In the genomic region with DNA sequence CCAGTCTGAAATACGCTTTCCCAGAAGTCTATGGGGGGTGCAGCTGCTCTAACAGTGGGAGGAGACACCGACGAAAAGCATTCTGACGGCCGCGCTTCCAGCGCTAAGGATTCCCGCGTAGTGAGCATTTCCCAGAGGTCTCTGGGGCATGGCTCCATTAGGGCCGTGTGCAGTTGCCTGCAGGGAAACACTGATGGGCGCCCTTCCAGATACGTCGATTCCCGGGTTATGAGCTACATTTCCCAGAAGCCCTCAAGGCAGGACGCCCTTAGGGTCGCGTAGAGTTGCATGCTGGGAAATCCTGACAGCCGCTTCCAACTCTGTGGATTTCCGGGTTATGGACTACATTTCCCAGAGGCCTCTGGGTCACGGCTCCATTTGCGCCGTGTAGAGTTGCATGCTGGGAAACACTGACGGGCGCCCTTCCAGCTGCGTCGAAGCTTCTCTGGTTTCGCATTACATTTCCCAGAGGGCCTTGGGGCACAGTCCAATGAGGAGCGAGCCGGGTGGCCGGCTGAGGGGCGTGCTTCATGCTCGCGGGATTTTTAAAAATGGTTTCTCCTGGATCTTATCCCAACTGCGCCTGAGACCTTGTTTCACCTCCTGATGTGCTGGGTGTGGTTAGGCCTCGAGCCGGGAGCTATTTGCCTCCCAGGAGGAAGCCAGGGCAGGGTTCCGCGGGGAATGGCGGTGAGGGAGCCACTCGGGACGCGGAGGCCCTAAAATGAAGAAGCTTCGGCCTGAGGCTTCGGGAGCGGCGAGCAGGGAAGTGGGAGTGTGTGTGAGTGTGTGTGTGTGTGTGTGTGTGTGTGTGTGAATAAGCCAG, we compare ENCODE assay signal across 9 cellular contexts. TPM values are rescaled to one million over a fixed set of nuclear protein-coding genes. Genes with fewer than 3 reads are reported as not detected.
DNase-seq lines count a peak whose midpoint lies in the region; ATAC-seq and TF ChIP-seq lines count a peak whose summit lies in the region.
"Had no signal": no experiment of that assay in that cellular context is flagged by ENCODE, and none has a peak within 500 bp of the region (broad histone marks: within the 10 kb centered on the region; RNA-seq: fewer than 3 reads in every experiment).

No MANE protein-coding gene starts in this region.

- peaks cover 35% of the 10 kb centered on the region for H3K36me3 Mint-ChIP-seq in activated CD4-positive, alpha-beta T cell treated with anti-CD3 and anti-CD28 coated beads, Interleukin-2, amount 10 ng/mL, durations not matched to agents 24 days and 14 days (ENCODE audit: low read depth)

- POLR2A ChIA-PET in AG04449 (lab: Yijun Ruan, JAX) = interaction anchor here (0.7 to 1.0 kb wide), 2 partner anchors 16 to 47 kb away, joined by 4 read pairs; no protein-coding TSS in a partner anchor

- peak overlapping the region; percentile 100 for H3K4me3 Mint-ChIP-seq in activated CD4-positive, alpha-beta T cell treated with anti-CD3 and anti-CD28 coated beads, Interleukin-2, amount 10 ng/mL, durations not matched to agents 24 days and 14 days

- intact Hi-C loops in activated CD4-positive, alpha-beta T cell treated with anti-CD3 and anti-CD28 coated beads, Interleukin-2, amount 10 ng/mL, durations not matched to agents 24 days and 14 days (cut with micrococcal nuclease) = loop anchor here (1.0 to 5.0 kb wide), 8 partner anchors 17 to 993 kb away; a partner anchor contains a TSS

- peak overlapping the region; percentile 89 for H3K4me3 ChIP-seq in AG04449 (ENCODE audit: low read depth, low read length)
- peak overlapping the region; percentile 63 for H3K4me3 ChIP-seq in coronary artery

- ATAC-seq in GM18868 (IDR thresholded peaks at IDR 0.05; ENCODE audit: unreplicated experiment) = peak; percentile 98
- peak; percentile 98 for ATAC-seq in HG03108 (IDR thresholded peaks at IDR 0.05; ENCODE audit: unreplicated experiment)
- ATAC-seq: HCT116 had no signal

- no peak for TF ChIP-seq CTCF in AG04449 (IDR thresholded peaks at IDR 0.05; ENCODE audit: insufficient read depth, low read length, missing control alignments)
- no peak for TF ChIP-seq CTCF in coronary artery (IDR thresholded peaks at IDR 0.05)

- peak; percentile 93 for DNase-seq in AG04449 (ENCODE audit: low read depth, low spot score)
- DNase-seq in NCI-H226 = peak; percentile 83
- DNase-seq in activated CD4-positive, alpha-beta T cell treated with anti-CD3 and anti-CD28 coated beads, Interleukin-2, amount 10 ng/mL, durations not matched to agents 24 days and 14 days = peak; percentile 95
- DNase-seq in coronary artery (ENCODE audit: low spot score) = peak; percentile 98
- peak; percentile 100 for DNase-seq in left kidney (ENCODE audit: low read depth, low spot score)
- DNase-seq in stimulated activated CD4-positive, alpha-beta T cell treated with anti-CD3 and anti-CD28 coated beads, Interleukin-1b, Interleukin-23, amount 100 ng/mL, for 48 hours = peak; percentile 89

- no peaks in the 10 kb centered on the region for H3K27me3 Mint-ChIP-seq in activated CD4-positive, alpha-beta T cell treated with anti-CD3 and anti-CD28 coated beads, Interleukin-2, amount 10 ng/mL, durations not matched to agents 24 days and 14 days

- H3K4me1 Mint-ChIP-seq in activated CD4-positive, alpha-beta T cell treated with anti-CD3 and anti-CD28 coated beads, Interleukin-2, amount 10 ng/mL, durations not matched to agents 24 days and 14 days = peaks cover 14% of the 10 kb centered on the region

- peaks cover 26% of the 10 kb centered on the region for H3K9me3 Mint-ChIP-seq in activated CD4-positive, alpha-beta T cell treated with anti-CD3 and anti-CD28 coated beads, Interleukin-2, amount 10 ng/mL, durations not matched to agents 24 days and 14 days

- peak overlapping the region; percentile 94 for H3K27ac Mint-ChIP-seq in activated CD4-positive, alpha-beta T cell treated with anti-CD3 and anti-CD28 coated beads, Interleukin-2, amount 10 ng/mL, durations not matched to agents 24 days and 14 days

- CTCF ChIA-PET in AG04449 (lab: Yijun Ruan, JAX) = interaction anchor here (1.0 to 2.0 kb wide), 3 partner anchors 11 to 16 kb away, joined by 3 to 5 read pairs (median 4); no protein-coding TSS in a partner anchor

- H3K27ac ChIP-seq in coronary artery = peak overlapping the region; percentile 69 to 89

RNA-seq across cellular contexts. Expression of a gene that starts 17.2 kb away (rescaled TPM):
- 18.2 and 18.9 TPM in 2 replicates for total RNA-seq in activated CD4-positive, alpha-beta T cell treated with anti-CD3 and anti-CD28 coated beads, Interleukin-2, amount 10 ng/mL, durations not matched to agents 24 days and 14 days

RNA-seq across cellular contexts. Expression of a gene that starts 53.2 kb away (rescaled TPM):
- total RNA-seq in activated CD4-positive, alpha-beta T cell treated with anti-CD3 and anti-CD28 coated beads, Interleukin-2, amount 10 ng/mL, durations not matched to agents 24 days and 14 days = 4.3 and 5.2 TPM in 2 replicates

Comparison
In these comparisons a context has a peak if more than half of its experiments do, and no peak if none do; other contexts are left out.
1. Peak in every context shown above with its lines: DNase-seq, ATAC-seq, H3K4me3 ChIP-seq and H3K27ac ChIP-seq.